In genomic region chr4:85474818-85475630, GRCh38 we compare ENCODE assay signal across 7 cellular contexts. TPM values are rescaled to one million over a fixed set of nuclear protein-coding genes. Genes with fewer than 3 reads are reported as not detected.
A peak's percentile ranks its signal among the peaks of the same experiment; 100 is the strongest.
DNase-seq lines count a peak whose midpoint lies in the region; FAIRE-seq and TF ChIP-seq lines count a peak whose summit lies in the region.

Gene ARHGAP24 (plus strand): TSS chr4:85475150.

- TF ChIP-seq POLR2A in GM12891 (IDR thresholded peaks at IDR 0.05; ENCODE audit: low read depth, low read length): no peak

- no peaks in the 10 kb centered on the region for H3K9me3 ChIP-seq in kidney (ENCODE audit: control insufficient read depth in 1 of 2, low read length in 2 of 2)

- DNase-seq in GM12891 (ENCODE audit: insufficient read length, low spot score) (peak; percentile 51), GOT3 (lab: John Stamatoyannopoulos, UW) (peak; percentile 53), KG1 (lab: John Stamatoyannopoulos, UW) (peak; percentile 87), RPMI7951 (ENCODE audit: low read depth) (peak; percentile 97), kidney (peak; percentile 90), smooth muscle cell of the brain vasculature (ENCODE audit: low read depth, low spot score) (peak; percentile 57)

- H3K4me3 ChIP-seq in kidney (ENCODE audit: low read length in 2 of 2): peak within 1 kb of the TSS; percentile 49 to 60

- no peaks in the 10 kb centered on the region for H3K36me3 ChIP-seq in kidney (ENCODE audit: control insufficient read depth in 1 of 2, insufficient read depth in 2 of 2, low read length in 2 of 2)

- H3K4me1 ChIP-seq in kidney (ENCODE audit: control insufficient read depth in 1 of 2, insufficient read depth in 1 of 2, low read depth in 1 of 2, low read length in 2 of 2): no peaks in the 10 kb centered on the region

- no peak for TF ChIP-seq CTCF in kidney (IDR thresholded peaks at IDR 0.05; ENCODE audit: borderline replicate concordance, extremely low read depth, insufficient read depth)

- H3K27ac ChIP-seq in cingulate gyrus (ENCODE audit: low read depth, low read length) (peak within 1 kb of the TSS; percentile 30), kidney (ENCODE audit: low read depth in 2 of 2, low read length in 2 of 2) (peak within 1 kb of the TSS in 1 of 2 donors; percentile 28)

- peak; percentile 82 for FAIRE-seq in GM12891 (lab: Jason Lieb, UNC)
- no peak for FAIRE-seq in kidney (lab: Jason Lieb, UNC)

- H3K9ac ChIP-seq in kidney (ENCODE audit: low read length in 2 of 2): no peak within 1 kb of the TSS

- intact Hi-C loops in kidney (cut with DNase I): no loop called here

TF ChIP-seq in GM12891, 5 proteins besides CTCF, POLR2A, EP300 and RAD21:
- TF ChIP-seq SPI1 (IDR thresholded peaks at IDR 0.05; ENCODE audit: low read depth, low read length): peak; percentile 52
- no peak for TF ChIP-seq PAX5 (IDR thresholded peaks at IDR 0.05; ENCODE audit: insufficient read depth, low read length, severe bottlenecking)

RNA-seq across cellular contexts. Expression of gene ARHGAP24, which starts in this region (rescaled TPM):
- polyA plus RNA-seq in GM12891 (2012; ENCODE audit: low read depth, missing spikeins): 1.4 TPM
- total RNA-seq in RPMI7951 (2014; rRNA removed; shearing (Covaris generic)): 12.5 and 16.0 TPM in 2 replicates
- 94.7 TPM for total RNA-seq in kidney
- 78.1 TPM for polyA plus RNA-seq in kidney (ENCODE audit: insufficient read depth, low read depth, low replicate concordance)
